In the genomic region with DNA sequence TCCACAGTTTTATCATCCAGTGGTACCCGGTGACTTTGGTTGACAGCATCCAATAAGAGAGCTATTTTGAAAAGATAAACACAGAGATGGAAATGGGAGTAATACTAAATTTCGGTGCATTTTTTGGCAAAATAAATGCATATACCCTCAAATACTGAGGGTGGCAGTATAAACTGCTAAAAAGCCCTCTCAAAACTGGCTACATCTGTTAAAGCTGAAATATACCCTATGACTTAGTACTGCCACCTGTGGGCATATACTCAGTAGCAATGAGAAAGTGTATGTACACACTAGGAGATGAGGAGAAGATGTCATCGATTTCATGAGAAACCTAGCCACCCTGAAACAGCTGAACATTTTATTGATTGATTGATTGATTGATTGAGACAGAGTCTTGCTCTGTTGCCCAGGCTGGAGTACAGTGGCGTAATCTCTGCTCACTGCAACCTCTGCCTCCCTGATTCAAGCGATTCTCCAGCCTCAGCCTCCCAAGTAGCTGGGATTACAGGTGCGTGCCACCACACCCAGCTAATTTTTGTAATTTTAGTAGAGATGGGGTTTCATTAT, we compare ENCODE assay signal across 8 cellular contexts. TPM values are rescaled to one million over a fixed set of nuclear protein-coding genes. Genes with fewer than 3 reads are reported as not detected.
DNase-seq lines count a peak whose midpoint lies in the region; ATAC-seq lines count a peak whose summit lies in the region.

No MANE protein-coding gene starts in this region.

- DNase-seq in DMS114 treated with DMSO at 0.1 percent for 48 hours (lab: John Stamatoyannopoulos, UW; ENCODE audit: unreplicated experiment) (peak; percentile 52), NCI-H2227 (lab: John Stamatoyannopoulos, UW; ENCODE audit: unreplicated experiment) (peak; percentile 43), brain pericyte (ENCODE audit: low read depth, low spot score) (peak; percentile 20), mesendoderm (peak; percentile 37), NCI-H345 (lab: John Stamatoyannopoulos, UW) (no peak)
- DNase-seq in activated naive CD4-positive, alpha-beta T cell treated with anti-CD3 and anti-CD28 coated beads, Interleukin-2, amount 50 U/mL, for 16 hours, result no peak

- no peak overlapping the region for H4K8ac ChIP-seq in mesendoderm (ENCODE audit: low read depth, low read length)

- no CpG with 5 or more reads among the region's 6 CpGs for WGBS in mesendoderm (ENCODE audit: extremely low coverage, insufficient coverage, low lambda C conversion rate)

- H3K4me3 ChIP-seq in mesendoderm (ENCODE audit: low read length), result no peak overlapping the region

- H3K4me2 ChIP-seq in mesendoderm (ENCODE audit: low read length), result no peak overlapping the region

- H3K27ac ChIP-seq in mesendoderm (ENCODE audit: low read depth, low read length), result no peak overlapping the region

- ATAC-seq in GM21619 (IDR thresholded peaks at IDR 0.05; ENCODE audit: unreplicated experiment) (peak; percentile 72), GM19023 (IDR thresholded peaks at IDR 0.05; ENCODE audit: unreplicated experiment) (no peak)

- no peak overlapping the region for H3K23ac ChIP-seq in mesendoderm (ENCODE audit: low read length)

- no peak overlapping the region for H3K9ac ChIP-seq in mesendoderm (ENCODE audit: low read length)

- H3K36me3 ChIP-seq in mesendoderm (ENCODE audit: control insufficient read depth, insufficient read depth, low read length), result no peaks in the 10 kb centered on the region

- no peak overlapping the region for H3K18ac ChIP-seq in mesendoderm (ENCODE audit: low read length)

- H2BK120ac ChIP-seq in mesendoderm (ENCODE audit: low read depth, low read length), result no peak overlapping the region

- H4K5ac ChIP-seq in mesendoderm (ENCODE audit: low read length), result no peak overlapping the region

- no peaks in the 10 kb centered on the region for H3K79me2 ChIP-seq in mesendoderm (ENCODE audit: control insufficient read depth, insufficient read depth, low read length)

- no peak overlapping the region for H2BK15ac ChIP-seq in mesendoderm (replicated peaks; ENCODE audit: low read depth)

- no peak overlapping the region for H3K4ac ChIP-seq in mesendoderm (ENCODE audit: low read depth, low read length)

- H3K27me3 ChIP-seq in mesendoderm (ENCODE audit: insufficient read depth, low read length, poor library complexity), result no peaks in the 10 kb centered on the region

- no peak overlapping the region for H2BK5ac ChIP-seq in mesendoderm (ENCODE audit: low read length)

- no peaks in the 10 kb centered on the region for H3K4me1 ChIP-seq in mesendoderm (ENCODE audit: control insufficient read depth, low read depth, low read length)

- no peak overlapping the region for H3K56ac ChIP-seq in mesendoderm (ENCODE audit: low read length)

- no peaks in the 10 kb centered on the region for H3K79me1 ChIP-seq in mesendoderm (ENCODE audit: low read length)

- no peak overlapping the region for H2AK5ac ChIP-seq in mesendoderm (ENCODE audit: low read length)

RNA-seq across cellular contexts. Expression of a gene that starts 12.2 kb away (rescaled TPM):
- polyA plus RNA-seq in mesendoderm (2013, experiment 1 of 2), result 11.3 TPM
- 12.5 TPM for polyA plus RNA-seq in mesendoderm (2013, experiment 2 of 2)

RNA-seq across cellular contexts. Expression of a gene that starts 29.7 kb away (rescaled TPM):
- polyA plus RNA-seq in mesendoderm (2013, experiment 1 of 2), result 157 TPM
- 164 TPM for polyA plus RNA-seq in mesendoderm (2013, experiment 2 of 2)

RNA-seq across cellular contexts. Expression of a gene that starts 29.8 kb away (rescaled TPM):
- 3.3 TPM for polyA plus RNA-seq in mesendoderm (2013, experiment 1 of 2)
- polyA plus RNA-seq in mesendoderm (2013, experiment 2 of 2), result 3.3 TPM

RNA-seq across cellular contexts. Expression of a gene that starts 33.5 kb away (rescaled TPM):
- not detected for polyA plus RNA-seq in mesendoderm (2013, experiment 1 of 2)
- polyA plus RNA-seq in mesendoderm (2013, experiment 2 of 2), result 0.01 TPM

Comparison
In these comparisons a context has a peak if more than half of its experiments do, and no peak if none do; other contexts are left out.
1. DNase-seq: peak in DMS114 treated with DMSO at 0.1 percent for 48 hours (single experiment), NCI-H2227 (single experiment), brain pericyte (single experiment) and mesendoderm (single experiment); none in NCI-H345 (single experiment) and activated naive CD4-positive, alpha-beta T cell treated with anti-CD3 and anti-CD28 coated beads, Interleukin-2, amount 50 U/mL, for 16 hours (single experiment).